In genomic region chrX:45011131-45011530, GRCh38 we compare ENCODE assay signal across 17 cellular contexts.
DNase-seq lines count a peak whose midpoint lies in the region; FAIRE-seq and TF ChIP-seq lines count a peak whose summit lies in the region.
"Had no signal": no experiment of that assay in that cellular context is flagged by ENCODE, and none has a peak within 500 bp of the region (broad histone marks: within the 10 kb centered on the region; RNA-seq: fewer than 3 reads in every experiment).

No MANE protein-coding gene starts in this region.

- no peak for FAIRE-seq in HTR-8/SVneo (lab: Jason Lieb, UNC)
- FAIRE-seq: kidney had no signal

- no peaks in the 10 kb centered on the region for H3K9me3 ChIP-seq in colonic mucosa
- H3K9me3 ChIP-seq: BE2C had no signal

- in situ Hi-C loops in astrocyte of the spinal cord (cut with HindIII; ENCODE audit: low sequenced_read_pairs): no loop called here

- peak; percentile 38 for DNase-seq in AG10803 (ENCODE audit: low read depth)
- peak; percentile 5 for DNase-seq in HTR-8/SVneo (ENCODE audit: insufficient read length, low spot score)
- DNase-seq in astrocyte of the spinal cord (ENCODE audit: low read depth, low spot score): peak; percentile 55
- DNase-seq in kidney tubule cell (ENCODE audit: low spot score): peak; percentile 85
- DNase-seq in SHP77 treated with DMSO at 0.1 percent for 48 hours (lab: John Stamatoyannopoulos, UW): no peak
- no peak for DNase-seq in colonic mucosa
- DNase-seq in effector CD4-positive, alpha-beta T cell: no peak
- DNase-seq in hypothalamus (lab: John Stamatoyannopoulos, UW): no peak
- DNase-seq: BE2C; endodermal cell; glutamatergic neuron; NCI-H2029 treated with DMSO at 0.1 percent for 48 hours; NCI-H82; spleen; stimulated activated naive CD8-positive, alpha-beta T cell treated with anti-CD3 and anti-CD28 coated beads, Interleukin-15, amount 100 ng/mL, for 72 hours had no signal

- no peak overlapping the region for H3K9ac ChIP-seq in colonic mucosa (ENCODE audit: low read depth in 2 of 2, low read length in 2 of 2)

- TF ChIP-seq CTCF in AG10803 (conservative IDR thresholded peaks at IDR 0.05; ENCODE audit: low read length) (no peak), astrocyte of the spinal cord (IDR thresholded peaks at IDR 0.05; ENCODE audit: low read depth, low read length) (no peak), colonic mucosa (IDR thresholded peaks at IDR 0.05) (no peak)

- no peaks in the 10 kb centered on the region for H3K27me3 ChIP-seq in colonic mucosa
- H3K27me3 ChIP-seq: BE2C, spleen had no signal

- H3K4me3 ChIP-seq in AG10803 (ENCODE audit: low read length) (no peak overlapping the region), astrocyte of the spinal cord (ENCODE audit: low read depth, low read length) (no peak overlapping the region), colonic mucosa (no peak overlapping the region)
- H3K4me3 ChIP-seq: spleen had no signal

- H3K4me1 ChIP-seq in colonic mucosa: no peaks in the 10 kb centered on the region
- H3K4me1 ChIP-seq: BE2C had no signal

- no peaks in the 10 kb centered on the region for H3K36me3 ChIP-seq in colonic mucosa
- H3K36me3 ChIP-seq: BE2C had no signal

- intact Hi-C loops in colonic mucosa (cut with DNase I): no loop called here

- H3K27ac ChIP-seq in colonic mucosa: no peak overlapping the region
- H3K27ac ChIP-seq: HL-60, spleen had no signal

Comparison
In these comparisons a context has a peak if more than half of its experiments do, and no peak if none do; other contexts are left out.
1. DNase-seq: peak in AG10803 (single experiment), HTR-8/SVneo (single experiment), astrocyte of the spinal cord (single experiment) and kidney tubule cell (single experiment); none in SHP77 treated with DMSO at 0.1 percent for 48 hours (single experiment), colonic mucosa (single experiment), effector CD4-positive, alpha-beta T cell (single experiment) and hypothalamus (0 of 51).